Comparison of ENCODE assay signal across 14 cellular contexts in genomic region chr2:109342890-109343289, GRCh38.
DNase-seq lines count a peak whose midpoint lies in the region; ATAC-seq and TF ChIP-seq lines count a peak whose summit lies in the region.
"Had no signal": no experiment of that assay in that cellular context is flagged by ENCODE, and none has a peak within 500 bp of the region (broad histone marks: within the 10 kb centered on the region; RNA-seq: fewer than 3 reads in every experiment).

No MANE protein-coding gene starts in this region.

- no peaks in the 10 kb centered on the region for H3K36me3 ChIP-seq in HEK293 (ENCODE audit: control insufficient read depth in 2 of 2, insufficient read depth in 1 of 2, low read length in 2 of 2)
- no peaks in the 10 kb centered on the region for H3K36me3 ChIP-seq in neural progenitor cell
- H3K36me3 ChIP-seq in naive thymus-derived CD4-positive, alpha-beta T cell (ENCODE audit: control insufficient read depth in 2 of 3, insufficient read depth in 3 of 3, low read length in 3 of 3) = no peaks in the 10 kb centered on the region

- no peak for ATAC-seq in central memory CD8-positive, alpha-beta T cell (replicated peaks; ENCODE audit: extremely low read depth, poor library complexity, severe bottlenecking)
- no peak for ATAC-seq in naive thymus-derived CD4-positive, alpha-beta T cell
- ATAC-seq: HepG2 had no signal

- POLR2A ChIA-PET in HEK293 (lab: Yijun Ruan, JAX) = no interaction called here
- POLR2A ChIA-PET in naive thymus-derived CD4-positive, alpha-beta T cell (lab: Charles Lee) = no interaction called here

- H3K27me3 ChIP-seq in neural progenitor cell = no peaks in the 10 kb centered on the region
- H3K27me3 ChIP-seq in naive thymus-derived CD4-positive, alpha-beta T cell (ENCODE audit: control insufficient read depth in 2 of 2, insufficient read depth in 2 of 2, low read length in 2 of 2) = no peaks in the 10 kb centered on the region

- H3F3A ChIP-seq in neural progenitor cell (ENCODE audit: low read depth) = no peaks in the 10 kb centered on the region

- H2AFZ ChIP-seq in neural progenitor cell (replicated peaks) = no peak overlapping the region

- H3K4me1 ChIP-seq in HEK293 (ENCODE audit: control insufficient read depth, insufficient read depth, low read length) = no peaks in the 10 kb centered on the region
- H3K4me1 ChIP-seq in neural progenitor cell = peaks cover 20% of the 10 kb centered on the region
- H3K4me1 ChIP-seq in naive thymus-derived CD4-positive, alpha-beta T cell (ENCODE audit: control insufficient read depth in 2 of 2, insufficient read depth in 2 of 2, low read length in 2 of 2) = peaks cover 5 to 16% of the 10 kb centered on the region in 2 donors

- H3K27ac ChIP-seq in HEK293 (ENCODE audit: extremely low read depth, low read depth, low read length) (no peak overlapping the region), neural progenitor cell (no peak overlapping the region), caudate nucleus (ENCODE audit: low read depth, low read length) (no peak overlapping the region)
- H3K27ac ChIP-seq in naive thymus-derived CD4-positive, alpha-beta T cell (ENCODE audit: low read depth, low read length) = no peak overlapping the region

- no peaks in the 10 kb centered on the region for H3K79me2 ChIP-seq in neural progenitor cell (ENCODE audit: low read depth)

- DNase-seq in NCI-H524 (lab: John Stamatoyannopoulos, UW) (peak; percentile 18 to 79), NCI-H524 treated with DMSO at 0.1 percent for 48 hours (lab: John Stamatoyannopoulos, UW) (no peak), neural progenitor cell (ENCODE audit: low spot score) (peak; percentile 33), cerebellar cortex (ENCODE audit: low spot score) (no peak), caudate nucleus (lab: John Stamatoyannopoulos, UW) (no peak)
- no peak for DNase-seq in central memory CD8-positive, alpha-beta T cell (ENCODE audit: low spot score in 2 of 2)
- DNase-seq in naive thymus-derived CD4-positive, alpha-beta T cell = no peak
- DNase-seq: 8988T; AML-193; C1 segment of cervical spinal cord; CD4-positive, alpha-beta memory T cell; HCEC 1CT had no signal

- TF ChIP-seq CTCF in HEK293 (tag by site-specific recombination; IDR thresholded peaks at IDR 0.05) = no peak
- TF ChIP-seq CTCF in neural progenitor cell (IDR thresholded peaks at IDR 0.05) = no peak

- H4K20me1 ChIP-seq in neural progenitor cell (ENCODE audit: low read depth) = no peaks in the 10 kb centered on the region

- H3K27ac Mint-ChIP-seq in central memory CD8-positive, alpha-beta T cell (ENCODE audit: low read depth) = peak overlapping the region; percentile 44
- no peak overlapping the region for H3K27ac Mint-ChIP-seq in neural progenitor cell
- H3K27ac Mint-ChIP-seq in naive thymus-derived CD4-positive, alpha-beta T cell = peak overlapping the region in 1 of 9 donors; percentile 15
- H3K27ac Mint-ChIP-seq: CD4-positive, alpha-beta memory T cell had no signal

- H3K36me3 Mint-ChIP-seq in central memory CD8-positive, alpha-beta T cell (ENCODE audit: insufficient read depth) = no peaks in the 10 kb centered on the region
- H3K36me3 Mint-ChIP-seq in neural progenitor cell = peaks cover 8% of the 10 kb centered on the region
- no peaks in the 10 kb centered on the region for H3K36me3 Mint-ChIP-seq in naive thymus-derived CD4-positive, alpha-beta T cell
- H3K36me3 Mint-ChIP-seq: CD4-positive, alpha-beta memory T cell had no signal

- H3K27me3 Mint-ChIP-seq in central memory CD8-positive, alpha-beta T cell = peaks cover 14% of the 10 kb centered on the region
- H3K27me3 Mint-ChIP-seq in neural progenitor cell (ENCODE audit: insufficient read depth, low read depth) = peaks cover 5% of the 10 kb centered on the region
- H3K27me3 Mint-ChIP-seq in naive thymus-derived CD4-positive, alpha-beta T cell = peaks cover 0 to 15% (median 0%) of the 10 kb centered on the region in 5 donors

- no peaks in the 10 kb centered on the region for H3K9me3 Mint-ChIP-seq in central memory CD8-positive, alpha-beta T cell
- H3K9me3 Mint-ChIP-seq in neural progenitor cell = peaks cover 22% of the 10 kb centered on the region
- no peaks in the 10 kb centered on the region for H3K9me3 Mint-ChIP-seq in naive thymus-derived CD4-positive, alpha-beta T cell
- H3K9me3 Mint-ChIP-seq: CD4-positive, alpha-beta memory T cell had no signal

- H3K4me1 Mint-ChIP-seq in central memory CD8-positive, alpha-beta T cell = no peaks in the 10 kb centered on the region
- H3K4me1 Mint-ChIP-seq in neural progenitor cell = peaks cover 43% of the 10 kb centered on the region
- H3K4me1 Mint-ChIP-seq in naive thymus-derived CD4-positive, alpha-beta T cell = peaks cover 9 to 61% (median 51%) of the 10 kb centered on the region in 7 donors

- no peak overlapping the region for H3K9ac ChIP-seq in neural progenitor cell

- H3K4me3 Mint-ChIP-seq in central memory CD8-positive, alpha-beta T cell = no peak overlapping the region
- H3K4me3 Mint-ChIP-seq in neural progenitor cell = no peak overlapping the region
- no peak overlapping the region for H3K4me3 Mint-ChIP-seq in naive thymus-derived CD4-positive, alpha-beta T cell
- H3K4me3 Mint-ChIP-seq: CD4-positive, alpha-beta memory T cell had no signal

- peak overlapping the region; percentile 7 for H3K4me2 ChIP-seq in neural progenitor cell

- intact Hi-C loops in naive thymus-derived CD4-positive, alpha-beta T cell (cut with micrococcal nuclease) = loop anchor here in 1 of 2 donors (10.0 kb wide), 1 partner anchor 172 kb away; no protein-coding TSS in a partner anchor

- CTCF ChIA-PET in HEK293 (lab: Yijun Ruan, JAX) = no interaction called here
- CTCF ChIA-PET in naive thymus-derived CD4-positive, alpha-beta T cell (lab: Charles Lee) = no interaction called here

- H3K4me3 ChIP-seq in HEK293 (ENCODE audit: low read depth, low read length) (no peak overlapping the region), neural progenitor cell (no peak overlapping the region)
- no peak overlapping the region for H3K4me3 ChIP-seq in naive thymus-derived CD4-positive, alpha-beta T cell (ENCODE audit: low read length)

- H3K9me3 ChIP-seq in HEK293 (ENCODE audit: control insufficient read depth, insufficient read depth, low read depth, low read length) = no peaks in the 10 kb centered on the region
- peaks cover 6% of the 10 kb centered on the region for H3K9me3 ChIP-seq in neural progenitor cell (ENCODE audit: low read depth)
- H3K9me3 ChIP-seq in naive thymus-derived CD4-positive, alpha-beta T cell (ENCODE audit: control insufficient read depth in 2 of 3, low read length in 3 of 3) = no peaks in the 10 kb centered on the region

TF ChIP-seq in HEK293, 187 proteins besides CTCF, POLR2A, EP300 and RAD21:
- TF ChIP-seq EGR2 (tag by site-specific recombination; IDR thresholded peaks at IDR 0.05; ENCODE audit: low read depth) (peak; percentile 62; the same call in 1 of the 2 replicates), ZNF776 (tag by site-specific recombination; IDR thresholded peaks at IDR 0.05; ENCODE audit: borderline replicate concordance) (no peak), ZSCAN18 (tag by site-specific recombination; IDR thresholded peaks at IDR 0.05) (no peak), MYNN (tag by site-specific recombination; IDR thresholded peaks at IDR 0.05; ENCODE audit: borderline replicate concordance) (no peak), ZBTB20 (tag by site-specific recombination; IDR thresholded peaks at IDR 0.05) (no peak), ZNF341 (tag by site-specific recombination; IDR thresholded peaks at IDR 0.05; ENCODE audit: low read depth) (no peak), ZFHX2 (tag by site-specific recombination; conservative IDR thresholded peaks at IDR 0.05) (peak; percentile 44)

Comparison
In these comparisons a context has a peak if more than half of its experiments do, and no peak if none do; other contexts are left out.
1. DNase-seq: peak in NCI-H524 (2 of 2) and neural progenitor cell (single experiment); none in NCI-H524 treated with DMSO at 0.1 percent for 48 hours (single experiment), central memory CD8-positive, alpha-beta T cell (0 of 2), cerebellar cortex (single experiment), caudate nucleus (0 of 61) and naive thymus-derived CD4-positive, alpha-beta T cell (0 of 9).